Comparison of ENCODE assay signal across 27 cellular contexts in the genomic region with DNA sequence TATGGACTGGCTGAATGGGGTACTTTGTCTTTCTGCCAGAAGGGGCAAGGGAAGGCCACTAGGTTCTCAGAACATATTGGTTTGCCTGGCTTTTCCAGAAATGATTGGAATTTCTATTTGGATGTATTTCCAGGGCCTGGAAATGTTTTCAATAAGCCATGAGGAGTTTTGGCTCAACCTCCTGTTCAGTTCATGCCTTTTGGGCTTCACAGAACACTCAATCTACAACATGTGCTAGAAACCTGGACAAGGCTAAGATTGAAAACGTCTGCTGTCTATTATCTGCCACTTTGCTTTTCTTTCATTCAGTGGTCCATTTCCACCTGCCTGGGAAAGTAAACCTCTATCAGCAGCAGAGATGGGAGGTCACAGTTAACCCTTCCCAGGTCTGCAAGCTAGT.
"Had no signal": no experiment of that assay in that cellular context is flagged by ENCODE, and none has a peak within 500 bp of the region (broad histone marks: within the 10 kb centered on the region; RNA-seq: fewer than 3 reads in every experiment).

No MANE protein-coding gene starts in this region.

- H3K9me3 ChIP-seq: left lung, pancreas, prostate gland, sigmoid colon had no signal

- H3K4me3 ChIP-seq: left lung, lung, pancreas, prostate gland, sigmoid colon had no signal

- H3K27me3 ChIP-seq: left lung, pancreas, sigmoid colon had no signal

- ATAC-seq: activated naive CD8-positive, alpha-beta T cell treated with anti-CD3 and anti-CD28 coated beads, Interleukin-2, amount 50 U/mL, for 24 hours; activated T-cell treated with anti-CD3 and anti-CD28 coated beads, Interleukin-2, amount 50 U/mL, for 4 hours; activated T-helper 17 cell treated with anti-CD3 and anti-CD28 coated beads, Interleukin-2, amount 50 U/mL, for 72 hours; left lung; pancreas; stimulated activated memory B cell treated with anti-CD40 and anti-IgM and Interleukin-4, amounts not matched to agents 10 μg/mL and 1 μg/mL and 100 μg/mL, for 72 hours; stimulated activated naive CD8-positive, alpha-beta T cell treated with anti-CD3 and anti-CD28 coated beads, Interleukin-15, amount 100 ng/mL, for 72 hours; WTC11 had no signal

- H3K4me1 ChIP-seq: left lung, pancreas, prostate gland had no signal

- DNase-seq: activated CD4-positive, alpha-beta memory T cell treated with anti-CD3 and anti-CD28 coated beads, Interleukin-2, amount 10 ng/mL, durations not matched to agents 7 days and 5 days; activated CD4-positive, alpha-beta T cell treated with anti-CD3 and anti-CD28 coated beads for 1 hour; activated CD4-positive, alpha-beta T cell treated with anti-CD3 and anti-CD28 coated beads, Interleukin-2, amount 10 ng/mL, durations not matched to agents 7 days and 5 days; activated CD8-positive, alpha-beta memory T cell treated with anti-CD3 and anti-CD28 coated beads, Interleukin-2, amount 50 U/mL, for 48 hours; activated naive CD8-positive, alpha-beta T cell treated with anti-CD3 and anti-CD28 coated beads, Interleukin-2, amount 50 U/mL, for 24 hours; activated T-cell treated with anti-CD3 and anti-CD28 coated beads, Interleukin-2, amount 50 U/mL, for 4 hours; effector memory CD4-positive, alpha-beta T cell; erythroblast; kidney glomerular epithelial cell; left lung; nephron progenitor cell; nucleus accumbens; pancreas; retina; sigmoid colon; small intestine; stimulated activated CD4-positive, alpha-beta T cell treated with anti-CD3 and anti-CD28 coated beads, Interleukin-1b, Interleukin-23, amount 100 ng/mL, for 48 hours; stimulated activated CD4-positive, alpha-beta T cell treated with anti-CD3 and anti-CD28 coated beads, Interleukin-4, amount 100 ng/mL, for 4 hours; stimulated activated CD8-positive, alpha-beta memory T cell treated with anti-CD3 and anti-CD28 coated beads, Interleukin-4, amount 100 ng/mL, for 48 hours; stimulated activated naive CD8-positive, alpha-beta T cell treated with anti-CD3 and anti-CD28 coated beads, Interleukin-15, amount 100 ng/mL, for 72 hours; substantia nigra; T-helper 2 cell had no signal

- H3K36me3 ChIP-seq: left lung, pancreas, prostate gland, sigmoid colon had no signal

- H3K27ac ChIP-seq: left lung, pancreas, prostate gland had no signal
